3 cellular contexts compared by ENCODE assay signal in genomic region chr13:87361216-87361615, GRCh38.
"Had no signal": no experiment of that assay in that cellular context is flagged by ENCODE, and none has a peak within 500 bp of the region (broad histone marks: within the 10 kb centered on the region; RNA-seq: fewer than 3 reads in every experiment).

No MANE protein-coding gene starts in this region.

- DNase-seq: GDM1, GF-D8 had no signal

- ATAC-seq: GM12878 had no signal
